ENCODE assay signal across 20 cellular contexts in the genomic region with DNA sequence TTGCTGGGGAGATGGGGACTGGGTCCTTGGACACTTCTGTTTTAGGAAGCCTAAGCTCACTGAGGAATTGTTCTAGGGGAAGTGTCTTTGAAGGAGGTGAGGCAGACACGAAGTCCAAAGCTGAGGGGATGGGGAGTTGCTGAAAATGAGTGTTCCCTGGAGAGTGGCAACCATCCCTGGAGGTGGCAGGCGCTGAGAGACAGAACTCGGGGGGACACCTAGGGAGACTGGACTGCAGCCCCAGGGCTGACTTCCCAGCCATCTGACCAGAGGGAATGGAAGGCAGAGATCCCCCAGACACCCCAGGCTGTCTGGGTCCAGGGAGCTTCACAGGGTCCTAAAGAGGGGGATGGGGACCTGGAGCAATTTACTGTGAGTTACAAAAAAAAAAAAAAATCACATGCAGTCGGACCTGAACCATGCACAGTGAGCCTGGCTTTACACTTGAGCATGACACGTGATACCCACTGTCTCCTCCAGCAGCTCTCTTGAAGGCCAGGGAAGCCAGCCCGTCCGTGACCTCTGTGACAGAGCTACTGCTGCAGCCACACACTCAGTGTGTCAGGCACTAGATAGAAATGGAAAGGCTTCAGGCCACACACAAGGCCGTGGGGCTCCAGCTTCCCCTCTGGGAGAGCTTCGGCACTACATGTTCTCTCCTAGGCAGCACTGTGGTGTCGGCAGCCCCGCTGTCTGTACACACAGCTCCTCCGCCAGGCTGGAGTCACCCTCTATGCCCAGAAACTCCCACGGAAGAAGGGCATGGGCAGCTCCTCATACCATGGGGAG.
DNase-seq lines count a peak whose midpoint lies in the region; ATAC-seq, FAIRE-seq and TF ChIP-seq lines count a peak whose summit lies in the region.
"Had no signal": no experiment of that assay in that cellular context is flagged by ENCODE, and none has a peak within 500 bp of the region (broad histone marks: within the 10 kb centered on the region; RNA-seq: fewer than 3 reads in every experiment).

No MANE protein-coding gene starts in this region.

- H3K36me3 ChIP-seq in heart left ventricle (no peaks in the 10 kb centered on the region), H1 (ENCODE audit: control insufficient read depth in 2 of 4, insufficient read depth in 4 of 4, low read length in 3 of 4) (no peaks in the 10 kb centered on the region), osteoblast (ENCODE audit: insufficient read depth, low read length) (no peaks in the 10 kb centered on the region)
- H3K36me3 ChIP-seq: BLaER1 had no signal

- H3K56ac ChIP-seq in H1 (replicated peaks; ENCODE audit: insufficient read length, low read depth, low read length) = no peak overlapping the region

- peaks cover 0 to 18% of the 10 kb centered on the region in 2 experiments for H4K20me1 ChIP-seq in H1 (replicated peaks in 1 of 2; ENCODE audit: control insufficient read depth in 1 of 2, insufficient read depth in 2 of 2, low read length in 2 of 2)
- no peaks in the 10 kb centered on the region for H4K20me1 ChIP-seq in osteoblast (ENCODE audit: insufficient read depth, low read length)
- H4K20me1 ChIP-seq: BLaER1 had no signal

- no peak overlapping the region for H2BK15ac ChIP-seq in H1 (ENCODE audit: low read length)

- peaks cover 13% of the 10 kb centered on the region; the same call in 1 of the 2 replicates for H3K23me2 ChIP-seq in H1 (ENCODE audit: low read depth, low read length)

- H3K4me1 ChIP-seq in heart left ventricle (no peaks in the 10 kb centered on the region), H1 (replicated peaks in 1 of 4; ENCODE audit: control insufficient read depth in 3 of 4, insufficient read depth in 4 of 4, low read length in 3 of 4) (peaks cover 0 to 3% (median 0%) of the 10 kb centered on the region in 4 experiments; a peak in 1 of 7 replicates), osteoblast (ENCODE audit: insufficient read depth, low read length) (no peaks in the 10 kb centered on the region)

- H3K27ac ChIP-seq in heart left ventricle = no peak overlapping the region
- no peak overlapping the region for H3K27ac ChIP-seq in H1 (ENCODE audit: low read depth, low read length)
- H3K27ac ChIP-seq in osteoblast (ENCODE audit: low read depth, low read length) = no peak overlapping the region
- H3K27ac ChIP-seq: BLaER1 had no signal

- ATAC-seq in heart left ventricle = peak in 3 of 4 donors; percentile 20 to 49 (median 28)
- ATAC-seq: CD8-positive, alpha-beta T cell; Panc1 had no signal

- 53 to 58% (median 56%) methylated on average over 13 of the region's 13 CpGs for WGBS in heart left ventricle, 4 donors
- WGBS in H1 (ENCODE audit: extremely low coverage in 1 of 2, insufficient coverage in 1 of 2, insufficient read length in 1 of 2, insufficient replicate concordance in 2 of 2, low coverage in 1 of 2, low lambda C conversion rate in 2 of 2, missing lambda C conversion rate in 1 of 2), 2 experiments = 83% methylated on average over 13 of the region's 13 CpGs; no CpG with 5 or more reads in 1 of the 2 experiments

- H2AFZ ChIP-seq in H1 (ENCODE audit: low read length) (no peak overlapping the region), osteoblast (ENCODE audit: low read length) (no peak overlapping the region)

- peak overlapping the region; percentile 84 for H4K91ac ChIP-seq in H1 (replicated peaks; ENCODE audit: insufficient read length, low read length)

- TF ChIP-seq CTCF in heart left ventricle (IDR thresholded peaks at IDR 0.05) = no peak
- no peak for TF ChIP-seq CTCF in H1 (IDR thresholded peaks at IDR 0.05; ENCODE audit: control extremely low read depth in 1 of 3, insufficient read depth in 1 of 3, low read depth in 1 of 3, low read length in 3 of 3)
- TF ChIP-seq CTCF in osteoblast (IDR thresholded peaks at IDR 0.05; ENCODE audit: extremely low read depth, low read depth, low read length) = no peak

- TF ChIP-seq RAD21 in H1 (IDR thresholded peaks at IDR 0.05 in 1 of 2, conservative IDR thresholded peaks at IDR 0.05 in 1 of 2; ENCODE audit: low read depth in 2 of 2, low read length in 2 of 2) = no peak

- intact Hi-C loops in heart left ventricle (cut with DNase I) (no loop called here), cardiac septum (cut with DNase I) (no loop called here)

- peak in 1 of 5 donors; percentile 38 for DNase-seq in heart left ventricle
- no peak for DNase-seq in cardiac septum (ENCODE audit: low spot score)
- no peak for DNase-seq in H1 (ENCODE audit: low read depth in 1 of 2, low spot score in 2 of 2)
- DNase-seq in osteoblast (ENCODE audit: insufficient read length, low spot score, missing footprints) = peak; percentile 58
- no peak for DNase-seq in activated CD4-positive, alpha-beta T cell treated with anti-CD3 and anti-CD28 coated beads, Interleukin-2, amount 50 U/mL, for 1 hour
- DNase-seq in HuH-7 (ENCODE audit: low spot score) = no peak
- DNase-seq in NCI-H510A (lab: John Stamatoyannopoulos, UW) = no peak
- DNase-seq in HPDE6-E6E7 (ENCODE audit: extremely low spot score) = no peak
- DNase-seq: Calu3; CD8-positive, alpha-beta T cell; DMS53; H9; Karpas-422; NCI-H1436 treated with DMSO at 0.1 percent for 48 hours; NCI-H2029; NCI-H446; NCI-H69 had no signal

- no peak overlapping the region for H2BK20ac ChIP-seq in H1 (ENCODE audit: low read length)

- no peak overlapping the region for H3K18ac ChIP-seq in H1 (ENCODE audit: extremely low read depth, low read length)

- no peak for TF ChIP-seq POLR2A in heart left ventricle (IDR thresholded peaks at IDR 0.05)
- TF ChIP-seq POLR2A in H1 (IDR thresholded peaks at IDR 0.05; ENCODE audit: control extremely low read depth in 1 of 2, low read depth in 2 of 2, low read length in 2 of 2) = no peak

- H2BK5ac ChIP-seq in H1 (ENCODE audit: low read depth, low read length) = peak overlapping the region; percentile 87; the same call in 1 of the 2 replicates

- peaks cover 5% of the 10 kb centered on the region for H3K79me1 ChIP-seq in H1 (ENCODE audit: low read depth, low read length)

- no peak overlapping the region for H4K5ac ChIP-seq in H1 (ENCODE audit: insufficient read length, low read depth, low read length)

- no peak for FAIRE-seq in H1 (lab: Jason Lieb, UNC)
- FAIRE-seq: A204.1 had no signal

- no peak for TF ChIP-seq EP300 in H1 (IDR thresholded peaks at IDR 0.05; ENCODE audit: borderline replicate concordance in 1 of 2, low read depth in 2 of 2, low read length in 2 of 2)

- H3K9me3 ChIP-seq in heart left ventricle (peaks cover 0 to 9% (median 0%) of the 10 kb centered on the region in 12 donors), H1 (ENCODE audit: insufficient read depth in 2 of 2, low read depth in 1 of 2, low read length in 1 of 2) (no peaks in the 10 kb centered on the region), osteoblast (ENCODE audit: low read depth, low read length) (no peaks in the 10 kb centered on the region)
- H3K9me3 ChIP-seq: BLaER1 had no signal

- no peak overlapping the region for H3K14ac ChIP-seq in H1 (ENCODE audit: insufficient read length)

- H3K79me2 ChIP-seq in H1 (ENCODE audit: control insufficient read depth in 1 of 2, insufficient read depth in 2 of 2, low read length in 2 of 2) (no peaks in the 10 kb centered on the region), osteoblast (ENCODE audit: insufficient read depth, low read length) (no peaks in the 10 kb centered on the region)

- H3K4me2 ChIP-seq in H1 (ENCODE audit: insufficient read depth in 1 of 2, low read depth in 2 of 2, low read length in 2 of 2) (no peak overlapping the region), osteoblast (ENCODE audit: insufficient read depth, low read length) (no peak overlapping the region)
- H3K4me2 ChIP-seq: BLaER1 had no signal

- H3K27me3 ChIP-seq in heart left ventricle (peaks cover 0 to 9% (median 0%) of the 10 kb centered on the region in 9 donors), H1 (replicated peaks in 1 of 4; ENCODE audit: control insufficient read depth in 3 of 4, extremely low read depth in 1 of 4, insufficient read depth in 3 of 4, low read length in 3 of 4) (no peaks in the 10 kb centered on the region), osteoblast (ENCODE audit: insufficient read depth, low read length) (no peaks in the 10 kb centered on the region)
- H3K27me3 ChIP-seq: BLaER1 had no signal

- POLR2A ChIA-PET in H1 (lab: Charles Lee; ENCODE audit: partially characterized antibody) = interaction anchor here (0.6 to 1.2 kb wide), 3 partner anchors 12 to 347 kb away, joined by 3 read pairs; no protein-coding TSS in a partner anchor

- no peak overlapping the region for H4K8ac ChIP-seq in H1 (ENCODE audit: extremely low read depth, insufficient read depth, low read length)

- no peak overlapping the region for H3K4ac ChIP-seq in H1 (replicated peaks; ENCODE audit: insufficient read length, low read depth, low read length)

- H3K9ac ChIP-seq in H1 (replicated peaks in 1 of 4; ENCODE audit: extremely low read depth in 1 of 4, low read depth in 3 of 4, low read length in 3 of 4) = no peak overlapping the region
- H3K9ac ChIP-seq: BLaER1 had no signal

- H2AK5ac ChIP-seq in H1 (ENCODE audit: low read depth, low read length) = peak overlapping the region; percentile 70; the same call in 1 of the 2 replicates

- no peak overlapping the region for H3K23ac ChIP-seq in H1 (ENCODE audit: insufficient read length)

- H3K4me3 ChIP-seq in heart left ventricle (no peak overlapping the region), H1 (ENCODE audit: extremely low read depth in 1 of 4, insufficient read depth in 2 of 4, low read depth in 3 of 4, low read length in 4 of 4) (no peak overlapping the region), osteoblast (ENCODE audit: insufficient read depth, low read length) (no peak overlapping the region)
- H3K4me3 ChIP-seq: BLaER1 had no signal

- CTCF ChIA-PET in H1 (lab: Charles Lee; ENCODE audit: partially characterized antibody) = interaction anchor here (0.6 to 2.1 kb wide), 11 partner anchors 11 to 616 kb away, joined by 3 to 8 read pairs (median 4); no protein-coding TSS in a partner anchor

- H2BK12ac ChIP-seq in H1 (ENCODE audit: low read depth, low read length) = no peak overlapping the region

- H2BK120ac ChIP-seq in H1 (replicated peaks; ENCODE audit: low read depth, low read length) = no peak overlapping the region

TF ChIP-seq in H1, 55 proteins besides CTCF, POLR2A, EP300 and RAD21 (continues in another document):
- TF ChIP-seq CBX8 (IDR thresholded peaks at IDR 0.05; ENCODE audit: borderline replicate concordance, low read depth, low read length) (no peak), BACH1 (IDR thresholded peaks at IDR 0.05; ENCODE audit: low read length) (no peak), TBP (IDR thresholded peaks at IDR 0.05; ENCODE audit: low read depth, low read length) (no peak), TAF1 (IDR thresholded peaks at IDR 0.05; ENCODE audit: low read depth, low read length) (no peak), SP4 (IDR thresholded peaks at IDR 0.05; ENCODE audit: low read length) (no peak), SIN3A (conservative IDR thresholded peaks at IDR 0.05 in 1 of 2, IDR thresholded peaks at IDR 0.05 in 1 of 2; ENCODE audit: low read depth in 1 of 2, low read length in 2 of 2) (no peak), KDM5A (IDR thresholded peaks at IDR 0.05; ENCODE audit: low read length) (no peak), ATF3 (IDR thresholded peaks at IDR 0.05; ENCODE audit: insufficient read depth, low read depth, low read length) (no peak)
